ENCODE assay signal across 10 cellular contexts in genomic region chr11:128689946-128690745, GRCh38. TPM values are rescaled to one million over a fixed set of nuclear protein-coding genes. Genes with fewer than 3 reads are reported as not detected.
DNase-seq lines count a peak whose midpoint lies in the region; ATAC-seq and TF ChIP-seq lines count a peak whose summit lies in the region.
"Had no signal": no experiment of that assay in that cellular context is flagged by ENCODE, and none has a peak within 500 bp of the region (broad histone marks: within the 10 kb centered on the region; RNA-seq: fewer than 3 reads in every experiment).

No MANE protein-coding gene starts in this region.

- peaks cover 30% of the 10 kb centered on the region for H3K4me1 Mint-ChIP-seq in activated CD8-positive, alpha-beta T cell treated with anti-CD3 and anti-CD28 coated beads for 36 hours (ENCODE audit: low read depth)
- H3K4me1 Mint-ChIP-seq in activated CD4-positive, alpha-beta T cell treated with anti-CD3 and anti-CD28 coated beads, Interleukin-2, amount 10 ng/mL, durations not matched to agents 7 days and 5 days, result peaks cover 49% of the 10 kb centered on the region

- no peaks in the 10 kb centered on the region for H3K79me2 ChIP-seq in neural cell (replicated peaks; ENCODE audit: insufficient read depth, low read length)

- H3K27me3 ChIP-seq in neural cell (ENCODE audit: insufficient read depth, low read depth, low read length), result peaks cover 99% of the 10 kb centered on the region

- no peaks in the 10 kb centered on the region for H3K9me2 ChIP-seq in neural cell (ENCODE audit: insufficient read depth, low read length)

- H3K4me3 ChIP-seq in fibroblast of villous mesenchyme (ENCODE audit: low read depth, low read length), result peak overlapping the region; percentile 15
- H3K4me3 ChIP-seq in neural cell (ENCODE audit: low read length), result peak overlapping the region; percentile 55

- CTCF ChIA-PET in activated CD8-positive, alpha-beta T cell treated with anti-CD3 and anti-CD28 coated beads for 36 hours (lab: Charles Lee), result interaction anchor here (0.6 to 1.4 kb wide), 4 partner anchors 55 to 518 kb away, joined by 3 read pairs; no protein-coding TSS in a partner anchor
- CTCF ChIA-PET in activated CD4-positive, alpha-beta T cell treated with anti-CD3 and anti-CD28 coated beads, Interleukin-2, amount 10 ng/mL, durations not matched to agents 7 days and 5 days (lab: Charles Lee), result interaction anchor here (1.2 to 1.8 kb wide), 2 partner anchors 8 to 31 kb away, joined by 4 read pairs; no protein-coding TSS in a partner anchor

- no peak for TF ChIP-seq EP300 in neural cell (conservative IDR thresholded peaks at IDR 0.05; ENCODE audit: poor library complexity, severe bottlenecking)

- H3K9me3 ChIP-seq in neural cell (ENCODE audit: low read length), result peaks cover 11% of the 10 kb centered on the region

- H2AFZ ChIP-seq in neural cell (ENCODE audit: low read depth, low read length), result no peak overlapping the region

- H3K4me2 ChIP-seq in neural cell (ENCODE audit: low read length), result no peak overlapping the region

- H3K27ac ChIP-seq in neural cell (ENCODE audit: low read length), result no peak overlapping the region

- no peak for TF ChIP-seq CTCF in fibroblast of villous mesenchyme (IDR thresholded peaks at IDR 0.05; ENCODE audit: insufficient read depth, low read depth, low read length)
- no peak for TF ChIP-seq CTCF in neural cell (IDR thresholded peaks at IDR 0.05; ENCODE audit: poor library complexity, severe bottlenecking)
- no peak for TF ChIP-seq CTCF in activated CD8-positive, alpha-beta T cell treated with anti-CD3 and anti-CD28 coated beads for 36 hours (IDR thresholded peaks at IDR 0.05)

- TF ChIP-seq RAD21 in neural cell (conservative IDR thresholded peaks at IDR 0.05), result no peak

- H3F3A ChIP-seq in neural cell (ENCODE audit: insufficient read depth, low read length, poor library complexity, severe bottlenecking), result no peaks in the 10 kb centered on the region

- H3K27me3 Mint-ChIP-seq in activated CD8-positive, alpha-beta T cell treated with anti-CD3 and anti-CD28 coated beads for 36 hours, result peaks cover 33% of the 10 kb centered on the region
- peaks cover 63% of the 10 kb centered on the region for H3K27me3 Mint-ChIP-seq in activated CD4-positive, alpha-beta T cell treated with anti-CD3 and anti-CD28 coated beads, Interleukin-2, amount 10 ng/mL, durations not matched to agents 7 days and 5 days

- H3K9me3 Mint-ChIP-seq in activated CD8-positive, alpha-beta T cell treated with anti-CD3 and anti-CD28 coated beads for 36 hours, result no peaks in the 10 kb centered on the region
- no peaks in the 10 kb centered on the region for H3K9me3 Mint-ChIP-seq in activated CD4-positive, alpha-beta T cell treated with anti-CD3 and anti-CD28 coated beads, Interleukin-2, amount 10 ng/mL, durations not matched to agents 7 days and 5 days
- H3K9me3 Mint-ChIP-seq: activated B cell treated with CpG ODN at 0.5 μM for 24 hours; activated naive CD4-positive, alpha-beta T cell treated with anti-CD3 and anti-CD28 coated beads for 36 hours had no signal

- DNase-seq in 8988T (peak; percentile 20), M059J (ENCODE audit: low read depth) (peak; percentile 37), fibroblast of villous mesenchyme (ENCODE audit: low read depth) (no peak), activated T-cell treated with anti-CD3 and anti-CD28 coated beads for 4 hours (no peak)
- no peak for DNase-seq in activated CD8-positive, alpha-beta T cell treated with anti-CD3 and anti-CD28 coated beads for 36 hours
- DNase-seq in activated CD4-positive, alpha-beta T cell treated with anti-CD3 and anti-CD28 coated beads, Interleukin-2, amount 10 ng/mL, durations not matched to agents 7 days and 5 days, result no peak
- DNase-seq: activated B cell treated with CpG ODN at 0.5 μM for 24 hours; activated naive CD4-positive, alpha-beta T cell treated with anti-CD3 and anti-CD28 coated beads for 36 hours had no signal

- no peak for ATAC-seq in activated CD8-positive, alpha-beta T cell treated with anti-CD3 and anti-CD28 coated beads for 36 hours
- no peak for ATAC-seq in GM19324 (IDR thresholded peaks at IDR 0.05; ENCODE audit: low FRiP score, unreplicated experiment)

- no peaks in the 10 kb centered on the region for H4K20me1 ChIP-seq in neural cell (ENCODE audit: insufficient read depth)

- no peak overlapping the region for H3K9ac ChIP-seq in neural cell (ENCODE audit: low read length)

- no peak overlapping the region for H3K4me3 Mint-ChIP-seq in activated CD8-positive, alpha-beta T cell treated with anti-CD3 and anti-CD28 coated beads for 36 hours
- H3K4me3 Mint-ChIP-seq in activated CD4-positive, alpha-beta T cell treated with anti-CD3 and anti-CD28 coated beads, Interleukin-2, amount 10 ng/mL, durations not matched to agents 7 days and 5 days, result no peak overlapping the region
- H3K4me3 Mint-ChIP-seq: activated B cell treated with CpG ODN at 0.5 μM for 24 hours; activated naive CD4-positive, alpha-beta T cell treated with anti-CD3 and anti-CD28 coated beads for 36 hours had no signal

- POLR2A ChIA-PET in activated CD8-positive, alpha-beta T cell treated with anti-CD3 and anti-CD28 coated beads for 36 hours (lab: Charles Lee), result no interaction called here
- POLR2A ChIA-PET in activated CD4-positive, alpha-beta T cell treated with anti-CD3 and anti-CD28 coated beads, Interleukin-2, amount 10 ng/mL, durations not matched to agents 7 days and 5 days (lab: Charles Lee), result no interaction called here

- no peaks in the 10 kb centered on the region for H3K36me3 ChIP-seq in neural cell (ENCODE audit: insufficient read depth, low read length)

- intact Hi-C loops in activated CD8-positive, alpha-beta T cell treated with anti-CD3 and anti-CD28 coated beads for 36 hours (cut with micrococcal nuclease), result no loop called here

- no peak overlapping the region for H3K27ac Mint-ChIP-seq in activated CD8-positive, alpha-beta T cell treated with anti-CD3 and anti-CD28 coated beads for 36 hours
- no peak overlapping the region for H3K27ac Mint-ChIP-seq in activated CD4-positive, alpha-beta T cell treated with anti-CD3 and anti-CD28 coated beads, Interleukin-2, amount 10 ng/mL, durations not matched to agents 7 days and 5 days
- H3K27ac Mint-ChIP-seq: activated B cell treated with CpG ODN at 0.5 μM for 24 hours; activated naive CD4-positive, alpha-beta T cell treated with anti-CD3 and anti-CD28 coated beads for 36 hours had no signal

- peaks cover 2% of the 10 kb centered on the region for H3K36me3 Mint-ChIP-seq in activated CD8-positive, alpha-beta T cell treated with anti-CD3 and anti-CD28 coated beads for 36 hours (ENCODE audit: low read depth)
- H3K36me3 Mint-ChIP-seq in activated CD4-positive, alpha-beta T cell treated with anti-CD3 and anti-CD28 coated beads, Interleukin-2, amount 10 ng/mL, durations not matched to agents 7 days and 5 days (ENCODE audit: low read depth), result peaks cover 5% of the 10 kb centered on the region

TF ChIP-seq in neural cell, 6 proteins besides CTCF, POLR2A, EP300 and RAD21:
- TF ChIP-seq EZH2 (IDR thresholded peaks at IDR 0.05; ENCODE audit: borderline replicate concordance, insufficient read depth, low read length, poor library complexity, severe bottlenecking), result peak; percentile 34
- no peak for TF ChIP-seq POLR2AphosphoS5 (IDR thresholded peaks at IDR 0.05)
- TF ChIP-seq TAF1 (IDR thresholded peaks at IDR 0.05; ENCODE audit: low read depth), result no peak
- TF ChIP-seq SMC3 (conservative IDR thresholded peaks at IDR 0.05; ENCODE audit: poor library complexity), result no peak
- TF ChIP-seq MXI1 (conservative IDR thresholded peaks at IDR 0.05; ENCODE audit: poor library complexity, severe bottlenecking), result no peak
- no peak for TF ChIP-seq REST (IDR thresholded peaks at IDR 0.05; ENCODE audit: borderline replicate concordance)

RNA-seq across cellular contexts. Expression of gene FLI1, which starts 3.7 kb away (rescaled TPM):
- total RNA-seq in M059J (2014; rRNA removed; shearing (Covaris generic)), result 9.6 and 12.0 TPM in 2 replicates
- 6.9 and 10.6 TPM in 2 replicates for total RNA-seq in fibroblast of villous mesenchyme
- 0.38 TPM in 1 of 2 replicates, not detected in the other for polyA plus RNA-seq in neural cell
- polyA minus RNA-seq in neural cell, result not detected in 2 replicates
- 10 to 100 TPM; 43.8 to 47.8 TPM for total RNA-seq in activated CD8-positive, alpha-beta T cell treated with anti-CD3 and anti-CD28 coated beads for 36 hours
- total RNA-seq in activated CD4-positive, alpha-beta T cell treated with anti-CD3 and anti-CD28 coated beads, Interleukin-2, amount 10 ng/mL, durations not matched to agents 7 days and 5 days, result 100 to 1,000 TPM; 106 to 134 TPM

Comparison
In these comparisons a context has a peak if more than half of its experiments do, and no peak if none do; other contexts are left out.
1. DNase-seq: peak in 8988T (single experiment) and M059J (single experiment); none in fibroblast of villous mesenchyme (single experiment), activated T-cell treated with anti-CD3 and anti-CD28 coated beads for 4 hours (single experiment), activated CD8-positive, alpha-beta T cell treated with anti-CD3 and anti-CD28 coated beads for 36 hours (single experiment) and activated CD4-positive, alpha-beta T cell treated with anti-CD3 and anti-CD28 coated beads, Interleukin-2, amount 10 ng/mL, durations not matched to agents 7 days and 5 days (single experiment).